ENCODE assay signal across 25 cellular contexts in genomic region chrX:54325077-54325476, GRCh38.
"Had no signal": no experiment of that assay in that cellular context is flagged by ENCODE, and none has a peak within 500 bp of the region (broad histone marks: within the 10 kb centered on the region; RNA-seq: fewer than 3 reads in every experiment).

No MANE protein-coding gene starts in this region.

- H3K9me3 ChIP-seq: left ventricle myocardium inferior, pancreas, prostate gland, stomach, testis, thyroid gland, transverse colon, upper lobe of left lung had no signal

- H3K27me3 ChIP-seq: testis, thyroid gland, transverse colon, upper lobe of left lung had no signal

- H3K36me3 ChIP-seq: left ventricle myocardium inferior, pancreas, prostate gland, stomach, thyroid gland, transverse colon, upper lobe of left lung had no signal

- H3K27ac ChIP-seq: left ventricle myocardium inferior, pancreas, prostate gland, skin epidermis, stomach, testis, thyroid gland, transverse colon, upper lobe of left lung had no signal

- H3K4me3 ChIP-seq: left ventricle myocardium inferior, pancreas, prostate gland, skin epidermis, stomach, testis, thyroid gland, transverse colon, upper lobe of left lung had no signal

- H3K4me1 ChIP-seq: left ventricle myocardium inferior, pancreas, prostate gland, stomach, testis, thyroid gland, transverse colon, upper lobe of left lung had no signal

- ATAC-seq: left cardiac atrium; naive thymus-derived CD8-positive, alpha-beta T cell; pancreas; right cardiac atrium; sciatic nerve; stimulated activated naive B cell treated with anti-CD40 and anti-IgM and Interleukin-4, amounts not matched to agents 10 μg/mL and 1 μg/mL and 100 μg/mL, for 72 hours; stimulated activated naive CD8-positive, alpha-beta T cell treated with anti-CD3 and anti-CD28 coated beads, Interleukin-15, Interleukin-2, amounts not matched to agents 100 U/mL and 50 U/mL, for 24 hours had no signal

- DNase-seq: hippocampal formation; kidney glomerular epithelial cell; left cardiac atrium; left ventricle myocardium inferior; midbrain; naive thymus-derived CD8-positive, alpha-beta T cell; nucleus accumbens; pancreas; posterior cingulate gyrus; retina; right cardiac atrium; stimulated activated CD4-positive, alpha-beta T cell treated with anti-CD3 and anti-CD28 coated beads, Interleukin-12 subunit alpha, Interleukin-12 subunit beta, amount 100 ng/mL, for 4 hours; stimulated activated CD4-positive, alpha-beta T cell treated with anti-CD3 and anti-CD28 coated beads, Interleukin-15, amount 100 ng/mL, for 24 hours; stimulated activated CD4-positive, alpha-beta T cell treated with anti-CD3 and anti-CD28 coated beads, Interleukin-2, amount 100 ng/mL, for 24 hours; stimulated activated CD4-positive, alpha-beta T cell treated with anti-CD3 and anti-CD28 coated beads, Interleukin-4, amount 100 ng/mL, for 1 hour; stimulated activated naive B cell treated with anti-CD40 and anti-IgM and Interleukin-4, amounts not matched to agents 10 μg/mL and 1 μg/mL and 100 μg/mL, for 72 hours; stimulated activated naive CD8-positive, alpha-beta T cell treated with anti-CD3 and anti-CD28 coated beads, Interleukin-15, Interleukin-2, amounts not matched to agents 100 U/mL and 50 U/mL, for 24 hours; stomach; testis; thyroid gland; transverse colon; upper lobe of left lung had no signal
